14 cellular contexts compared by ENCODE assay signal in genomic region chr18:55301196-55301540, GRCh38.
DNase-seq lines count a peak whose midpoint lies in the region; ATAC-seq and TF ChIP-seq lines count a peak whose summit lies in the region.
"Had no signal": no experiment of that assay in that cellular context is flagged by ENCODE, and none has a peak within 500 bp of the region (broad histone marks: within the 10 kb centered on the region; RNA-seq: fewer than 3 reads in every experiment).

No MANE protein-coding gene starts in this region.

- no peak for TF ChIP-seq POLR2A in testis (IDR thresholded peaks at IDR 0.05)
- no peak for TF ChIP-seq POLR2A in gastroesophageal sphincter (IDR thresholded peaks at IDR 0.05)

- ATAC-seq in gastroesophageal sphincter, result no peak
- ATAC-seq: activated CD8-positive, alpha-beta memory T cell treated with anti-CD3 and anti-CD28 coated beads, Interleukin-2, amount 10 ng/mL, durations not matched to agents 7 days and 5 days; HCT116 had no signal

- H3K9ac ChIP-seq in adipocyte (ENCODE audit: low read length), result peak overlapping the region; percentile 67
- peak overlapping the region in 1 of 5 donors; percentile 23 for H3K9ac ChIP-seq in subcutaneous abdominal adipose tissue (ENCODE audit: low read length in 5 of 5)
- H3K9ac ChIP-seq: parathyroid adenoma had no signal

- no peaks in the 10 kb centered on the region for H3K9me3 ChIP-seq in adipocyte (ENCODE audit: control insufficient read depth, low read length)
- no peaks in the 10 kb centered on the region for H3K9me3 ChIP-seq in subcutaneous abdominal adipose tissue (ENCODE audit: control insufficient read depth in 5 of 5, low read length in 5 of 5)
- no peaks in the 10 kb centered on the region for H3K9me3 ChIP-seq in testis
- H3K9me3 ChIP-seq in gastroesophageal sphincter, result no peaks in the 10 kb centered on the region
- H3K9me3 ChIP-seq: stomach had no signal

- H3K27ac ChIP-seq in subcutaneous abdominal adipose tissue (ENCODE audit: low read depth, low read length) (peak overlapping the region; percentile 42), testis (no peak overlapping the region), gastroesophageal sphincter (peak overlapping the region in 1 of 4 donors; percentile 61)
- H3K27ac ChIP-seq: parathyroid adenoma, RWPE1 had no signal

- H3K4me1 ChIP-seq in adipocyte (ENCODE audit: control insufficient read depth, insufficient read depth, low read length) (peaks cover 25% of the 10 kb centered on the region), subcutaneous abdominal adipose tissue (ENCODE audit: control insufficient read depth in 5 of 5, insufficient read depth in 5 of 5, low read length in 5 of 5) (peaks cover 7 to 59% (median 29%) of the 10 kb centered on the region in 5 donors), testis (no peaks in the 10 kb centered on the region), gastroesophageal sphincter (peaks cover 0 to 35% (median 6%) of the 10 kb centered on the region in 3 donors)
- H3K4me1 ChIP-seq: parathyroid adenoma had no signal

- peak; percentile 82 for DNase-seq in G401 (ENCODE audit: low spot score)
- peak; percentile 71 for DNase-seq in adipocyte (ENCODE audit: low read depth)
- DNase-seq in iris pigment epithelial cell (ENCODE audit: low read depth), result peak; percentile 82
- no peak for DNase-seq in HK-2 (ENCODE audit: unreplicated experiment)
- no peak for DNase-seq in testis
- DNase-seq: activated CD8-positive, alpha-beta memory T cell treated with anti-CD3 and anti-CD28 coated beads, Interleukin-2, amount 10 ng/mL, durations not matched to agents 7 days and 5 days; activated naive CD8-positive, alpha-beta T cell treated with anti-CD3 and anti-CD28 coated beads, Interleukin-2, amount 10 ng/mL, durations not matched to agents 7 days and 5 days; NCI-H526 treated with DMSO at 0.1 percent for 48 hours; stomach had no signal

- H3K27me3 ChIP-seq in adipocyte (replicated peaks; ENCODE audit: control insufficient read depth, insufficient read depth, low read length) (no peaks in the 10 kb centered on the region), subcutaneous abdominal adipose tissue (ENCODE audit: control insufficient read depth in 5 of 5, insufficient read depth in 4 of 5, low read length in 5 of 5) (no peaks in the 10 kb centered on the region), testis (no peaks in the 10 kb centered on the region), gastroesophageal sphincter (no peaks in the 10 kb centered on the region)
- H3K27me3 ChIP-seq: stomach had no signal

- TF ChIP-seq EP300 in gastroesophageal sphincter (IDR thresholded peaks at IDR 0.05), result no peak

- TF ChIP-seq CTCF in testis (IDR thresholded peaks at IDR 0.05), result no peak
- TF ChIP-seq CTCF in gastroesophageal sphincter (IDR thresholded peaks at IDR 0.05), result no peak

- WGBS in testis, 2 donors, result 69 to 75% methylated on average over 9 of the region's 9 CpGs
- WGBS in gastroesophageal sphincter (ENCODE audit: low coverage in 1 of 2), 2 donors, result 65 to 69% methylated on average over 9 of the region's 9 CpGs

- in situ Hi-C loops in G401 (cut with HindIII; ENCODE audit: low sequenced_read_pairs), result no loop called here

- H3K4me3 ChIP-seq in adipocyte (ENCODE audit: low read length) (peak overlapping the region; percentile 74), subcutaneous abdominal adipose tissue (ENCODE audit: low read depth in 1 of 5, low read length in 5 of 5) (peak overlapping the region in 4 of 5 donors; percentile 39 to 42 (median 40)), testis (no peak overlapping the region), gastroesophageal sphincter (peak overlapping the region in 1 of 2 donors; percentile 27)
- H3K4me3 ChIP-seq: stomach had no signal

- intact Hi-C loops in testis (cut with DNase I; ENCODE audit: low total_unique reads), result no loop called here

- H3K36me3 ChIP-seq in adipocyte (ENCODE audit: control insufficient read depth, insufficient read depth, low read length, severe bottlenecking) (no peaks in the 10 kb centered on the region), subcutaneous abdominal adipose tissue (ENCODE audit: control insufficient read depth in 5 of 5, insufficient read depth in 5 of 5, low read length in 5 of 5) (no peaks in the 10 kb centered on the region), testis (ENCODE audit: low read depth, missing control alignments) (no peaks in the 10 kb centered on the region), gastroesophageal sphincter (no peaks in the 10 kb centered on the region)
- H3K36me3 ChIP-seq: stomach had no signal

Comparison
In these comparisons a context has a peak if more than half of its experiments do, and no peak if none do; other contexts are left out.
1. DNase-seq: peak in G401 (single experiment), adipocyte (single experiment) and iris pigment epithelial cell (single experiment); none in HK-2 (single experiment) and testis (single experiment).
2. H3K4me3 ChIP-seq: peak in adipocyte (single experiment) and subcutaneous abdominal adipose tissue (4 of 5); none in testis (0 of 2).